ENCODE assay signal across 27 cellular contexts in the genomic region with DNA sequence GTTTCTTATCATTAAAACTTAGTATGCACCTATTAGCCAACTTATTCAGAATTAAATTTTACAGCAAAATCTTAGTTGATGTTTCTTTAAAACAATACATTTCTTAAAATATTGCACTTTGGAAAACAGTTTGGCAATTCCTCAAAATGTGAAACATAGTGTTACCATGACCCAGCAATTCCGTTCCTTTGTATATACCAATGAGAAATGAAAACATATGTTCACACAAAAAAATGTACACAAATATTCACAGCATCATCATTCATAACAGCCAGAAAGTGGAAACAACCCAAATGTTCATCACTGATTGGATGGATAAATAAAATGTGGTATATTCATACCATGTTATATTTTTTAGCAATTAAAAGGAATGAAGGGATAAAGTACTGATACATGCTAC.
"Had no signal": no experiment of that assay in that cellular context is flagged by ENCODE, and none has a peak within 500 bp of the region (broad histone marks: within the 10 kb centered on the region; RNA-seq: fewer than 3 reads in every experiment).

No MANE protein-coding gene starts in this region.

- DNase-seq: activated CD4-positive, alpha-beta T cell treated with anti-CD3 and anti-CD28 coated beads, Interleukin-2, amount 10 ng/mL, durations not matched to agents 24 days and 14 days; activated CD4-positive, alpha-beta T cell treated with anti-CD3 and anti-CD28 coated beads, Interleukin-2, amount 50 U/mL, for 4 hours; activated CD8-positive, alpha-beta T cell treated with anti-CD3 and anti-CD28 coated beads for 36 hours; activated gamma-delta T cell treated with Interleukin-2 at 50 U/mL for 16 hours; activated naive CD4-positive, alpha-beta T cell treated with anti-CD3 and anti-CD28 coated beads for 36 hours; activated T-cell treated with anti-CD3 and anti-CD28 coated beads, Interleukin-2, amount 50 U/mL, for 1 hour; anterior cingulate cortex; caudate nucleus; Kasumi-1; MG63; NCI-H1048; NCI-H1436 treated with DMSO at 0.1 percent for 48 hours; NCI-H1694 treated with DMSO at 0.1 percent for 48 hours; NCI-H2029; NCI-H345; NCI-H524 treated with DMSO at 0.1 percent for 48 hours; SHP77; SJCRH30 had no signal

- H3K27me3 Mint-ChIP-seq: activated CD4-positive, alpha-beta T cell treated with anti-CD3 and anti-CD28 coated beads, Interleukin-2, amount 10 ng/mL, durations not matched to agents 24 days and 14 days; activated CD8-positive, alpha-beta T cell treated with anti-CD3 and anti-CD28 coated beads for 36 hours had no signal

- H3K9me3 ChIP-seq: MG63, SJCRH30 had no signal

- FAIRE-seq: bronchial epithelial cell, TTC549 had no signal

- H3K4me3 ChIP-seq: MG63, SJCRH30, SK-N-MC had no signal

- H3K36me3 Mint-ChIP-seq: activated naive CD4-positive, alpha-beta T cell treated with anti-CD3 and anti-CD28 coated beads, Interleukin-2, amount 50 U/mL, for 72 hours had no signal

- H3K9me3 Mint-ChIP-seq: activated CD4-positive, alpha-beta T cell treated with anti-CD3 and anti-CD28 coated beads, Interleukin-2, amount 10 ng/mL, durations not matched to agents 24 days and 14 days; activated CD8-positive, alpha-beta T cell treated with anti-CD3 and anti-CD28 coated beads for 36 hours; activated naive CD4-positive, alpha-beta T cell treated with anti-CD3 and anti-CD28 coated beads for 36 hours; activated naive CD4-positive, alpha-beta T cell treated with anti-CD3 and anti-CD28 coated beads, Interleukin-2, amount 50 U/mL, for 72 hours; activated T-helper 1 cell treated with anti-CD3 and anti-CD28 coated beads, Interleukin-12 subunit alpha, Interleukin-12 subunit beta, Interleukin-2, Interleukin-4 antibody, amounts not matched to agents 30 ng/mL and 10 ng/mL and 1 ng/mL, durations not matched to agents 14 hours and 24 hours and 36 hours; T-helper 1 cell treated with Interleukin-12 subunit alpha and Interleukin-12 subunit beta and Interleukin-4 antibody, amounts not matched to agents 30 μg/mL and 1 μg/mL, for 36 hours; T-helper 2 cell treated with Interferon-gamma antibody and Interleukin-4, amounts not matched to agents 5 μg/mL and 100 μg/mL, for 36 hours had no signal

- H3K4me1 Mint-ChIP-seq: brain had no signal

- H3K27ac Mint-ChIP-seq: activated CD4-positive, alpha-beta T cell treated with anti-CD3 and anti-CD28 coated beads, Interleukin-2, amount 10 ng/mL, durations not matched to agents 24 days and 14 days; activated CD8-positive, alpha-beta T cell treated with anti-CD3 and anti-CD28 coated beads for 36 hours; activated naive CD4-positive, alpha-beta T cell treated with anti-CD3 and anti-CD28 coated beads for 36 hours; activated naive CD4-positive, alpha-beta T cell treated with anti-CD3 and anti-CD28 coated beads, Interleukin-2, amount 50 U/mL, for 72 hours; activated T-helper 1 cell treated with anti-CD3 and anti-CD28 coated beads, Interleukin-12 subunit alpha, Interleukin-12 subunit beta, Interleukin-2, Interleukin-4 antibody, amounts not matched to agents 30 ng/mL and 10 ng/mL and 1 ng/mL, durations not matched to agents 14 hours and 24 hours and 36 hours; brain; T-helper 1 cell treated with Interleukin-12 subunit alpha and Interleukin-12 subunit beta and Interleukin-4 antibody, amounts not matched to agents 30 μg/mL and 1 μg/mL, for 36 hours; T-helper 2 cell treated with Interferon-gamma antibody and Interleukin-4, amounts not matched to agents 5 μg/mL and 100 μg/mL, for 36 hours had no signal

- ATAC-seq: activated CD8-positive, alpha-beta T cell treated with anti-CD3 and anti-CD28 coated beads for 36 hours; activated naive CD4-positive, alpha-beta T cell treated with anti-CD3 and anti-CD28 coated beads, Interleukin-2, amount 50 U/mL, for 72 hours; Panc1 had no signal

- H3K27ac ChIP-seq: SJCRH30, SK-N-MC had no signal

- H3K4me1 ChIP-seq: SJCRH30 had no signal

- H3K27me3 ChIP-seq: MG63, SJCRH30 had no signal

- H3K4me3 Mint-ChIP-seq: activated CD4-positive, alpha-beta T cell treated with anti-CD3 and anti-CD28 coated beads, Interleukin-2, amount 10 ng/mL, durations not matched to agents 24 days and 14 days; activated CD8-positive, alpha-beta T cell treated with anti-CD3 and anti-CD28 coated beads for 36 hours; activated naive CD4-positive, alpha-beta T cell treated with anti-CD3 and anti-CD28 coated beads for 36 hours; activated T-helper 1 cell treated with anti-CD3 and anti-CD28 coated beads, Interleukin-12 subunit alpha, Interleukin-12 subunit beta, Interleukin-2, Interleukin-4 antibody, amounts not matched to agents 30 ng/mL and 10 ng/mL and 1 ng/mL, durations not matched to agents 14 hours and 24 hours and 36 hours; brain; T-helper 1 cell treated with Interleukin-12 subunit alpha and Interleukin-12 subunit beta and Interleukin-4 antibody, amounts not matched to agents 30 μg/mL and 1 μg/mL, for 36 hours; T-helper 2 cell treated with Interferon-gamma antibody and Interleukin-4, amounts not matched to agents 5 μg/mL and 100 μg/mL, for 36 hours had no signal
